Comparison of ENCODE assay signal across 8 cellular contexts in the genomic region with DNA sequence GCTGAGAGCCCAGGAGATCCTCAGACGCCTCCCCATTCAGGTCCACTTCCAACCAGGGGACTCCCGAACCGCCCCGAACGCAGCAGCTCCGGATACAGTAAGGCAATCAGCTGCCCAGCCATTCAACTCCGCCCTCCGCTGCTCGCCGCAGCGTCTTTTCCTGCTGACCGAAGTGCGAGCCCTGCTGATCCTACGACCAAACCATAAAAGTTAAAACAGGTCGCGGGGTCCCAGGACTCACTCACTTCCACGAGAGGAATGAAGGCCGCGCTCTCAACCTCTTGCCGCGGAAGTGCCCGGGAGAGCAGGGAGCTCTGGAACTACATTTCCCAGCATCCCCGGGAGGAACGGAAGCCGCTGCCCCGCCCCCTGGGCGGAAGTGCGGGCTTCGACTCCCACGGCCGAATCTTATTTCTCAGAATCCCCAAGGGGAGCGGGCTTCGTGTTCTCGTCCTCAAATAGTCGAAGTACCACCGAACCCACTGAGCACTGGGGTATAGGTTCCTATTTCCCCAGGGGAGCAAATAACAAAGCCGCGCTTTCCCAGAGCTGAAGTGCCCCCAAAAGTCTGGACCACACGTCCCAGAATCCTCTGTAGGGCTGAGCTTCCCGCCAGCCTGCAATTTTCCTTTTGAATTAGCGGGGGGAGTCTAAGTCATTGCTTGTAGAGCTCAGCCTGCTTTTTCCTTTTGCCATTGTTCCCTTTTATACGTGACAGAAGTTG. TPM values are rescaled to one million over a fixed set of nuclear protein-coding genes. Genes with fewer than 3 reads are reported as not detected.
DNase-seq lines count a peak whose midpoint lies in the region; ATAC-seq, FAIRE-seq and TF ChIP-seq lines count a peak whose summit lies in the region.

ZNF45 (minus strand) TSS at position 298 of the 724 bp plus-strand sequence. CDS start 13,097 bp downstream, outside the sequence.

- CTCF ChIA-PET in GM10248 (lab: Yijun Ruan, JAX): interaction anchor here (0.8 to 1.3 kb wide), 5 partner anchors 11 to 88 kb away, joined by 3 to 6 read pairs (median 3); partner anchors contain the start of gene ZNF221

- WGBS in pancreas, 2 donors: 0 to 1% methylated on average over 42 of the region's 42 CpGs

- ATAC-seq in HG02642 (IDR thresholded peaks at IDR 0.05; ENCODE audit: poor library complexity, unreplicated experiment) (peak; percentile 96), pancreas (peak; percentile 99 to 100 (median 100))

- intact Hi-C loops in head of caudate nucleus (cut with DNase I) (loop anchor here (2.0 to 10.0 kb wide), 3 partner anchors 16 to 120 kb away; partner anchors contain the start of genes ZNF155, ZNF221 and ZNF223), pancreas (cut with DNase I) (no loop called here), tibial artery (cut with DNase I; ENCODE audit: low total_unique reads) (no loop called here)

- FAIRE-seq in pancreas (lab: Jason Lieb, UNC): no peak

- H3K36me3 ChIP-seq in pancreas: peaks cover 0 to 13% (median 0%) of the 10 kb centered on the region in 3 donors
- peaks cover 29 to 32% (median 30%) of the 10 kb centered on the region in 3 donors for H3K36me3 ChIP-seq in tibial artery

- DNase-seq in GM10248 (ENCODE audit: extremely low spot score): peak; percentile 93
- peak; percentile 75 for DNase-seq in NCI-H128 (lab: John Stamatoyannopoulos, UW; ENCODE audit: unreplicated experiment)
- DNase-seq in SW 1271 (lab: John Stamatoyannopoulos, UW): peak; percentile 68 to 84
- peak; percentile 75 for DNase-seq in activated naive CD8-positive, alpha-beta T cell treated with anti-CD3 and anti-CD28 coated beads, Interleukin-2, amount 50 U/mL, for 16 hours (ENCODE audit: low read depth, low spot score)
- peak; percentile 88 to 98 (median 94) for DNase-seq in head of caudate nucleus
- peak; percentile 83 to 93 (median 88) for DNase-seq in pancreas
- peak; percentile 85 to 93 for DNase-seq in tibial artery

- H3K27ac ChIP-seq in pancreas (peak within 1 kb of the TSS; percentile 52 to 80 (median 64)), tibial artery (peak within 1 kb of the TSS; percentile 69 to 89)

- no peak for TF ChIP-seq CTCF in GM10248 (IDR thresholded peaks at IDR 0.05; ENCODE audit: control extremely low read depth, extremely low read depth, low read depth, missing control alignments)
- TF ChIP-seq CTCF in pancreas (IDR thresholded peaks at IDR 0.05): no peak
- TF ChIP-seq CTCF in tibial artery (IDR thresholded peaks at IDR 0.05): no peak

- POLR2A ChIA-PET in GM10248 (lab: Yijun Ruan, JAX): interaction anchor here (0.5 to 1.2 kb wide), 5 partner anchors 11 to 267 kb away, joined by 3 to 6 read pairs (median 3); partner anchors contain the start of gene ZNF221

- H3K9me3 ChIP-seq in pancreas: no peaks in the 10 kb centered on the region
- H3K9me3 ChIP-seq in tibial artery: peaks cover 0 to 7% (median 0%) of the 10 kb centered on the region in 3 donors

- H3K27me3 ChIP-seq in pancreas (no peaks in the 10 kb centered on the region), tibial artery (no peaks in the 10 kb centered on the region)

- peak within 1 kb of the TSS; percentile 43 to 72 (median 60) for H3K4me3 ChIP-seq in pancreas
- peak within 1 kb of the TSS; percentile 62 to 67 for H3K4me3 ChIP-seq in tibial artery

- H3K4me1 ChIP-seq in pancreas: peaks cover 0 to 12% (median 5%) of the 10 kb centered on the region in 3 donors
- H3K4me1 ChIP-seq in tibial artery: peaks cover 0 to 27% (median 15%) of the 10 kb centered on the region in 4 donors

RNA-seq across cellular contexts. Expression of gene ZNF45, which starts in this region (rescaled TPM):
- 1 to 10 TPM; 2.7 to 8.7 (median 4.4) TPM for total RNA-seq in pancreas
- 1 to 10 TPM; 2.3 to 5.1 TPM for polyA plus RNA-seq in pancreas

Comparison
In these comparisons a context has a peak if more than half of its experiments do, and no peak if none do; other contexts are left out.
1. Peak in every context shown above with its lines: DNase-seq, ATAC-seq, H3K4me3 ChIP-seq and H3K27ac ChIP-seq.